8 cellular contexts compared by ENCODE assay signal in genomic region chr12:107884769-107885694, GRCh38.
A peak's percentile ranks its signal among the peaks of the same experiment; 100 is the strongest.
DNase-seq lines count a peak whose midpoint lies in the region; ATAC-seq and TF ChIP-seq lines count a peak whose summit lies in the region.

No MANE protein-coding gene starts in this region.

- peaks cover 50% of the 10 kb centered on the region for H3K27me3 Mint-ChIP-seq in central memory CD8-positive, alpha-beta T cell
- peaks cover 36% of the 10 kb centered on the region for H3K27me3 Mint-ChIP-seq in stimulated activated naive CD8-positive, alpha-beta T cell treated with anti-CD3 and anti-CD28 coated beads, Interleukin-15, amount 100 ng/mL, for 72 hours

- H3K27me3 ChIP-seq in AG04450 (ENCODE audit: control insufficient read depth, insufficient read depth, low read length) (no peaks in the 10 kb centered on the region), lung (ENCODE audit: control insufficient read depth, insufficient read depth) (no peaks in the 10 kb centered on the region)

- DNase-seq in AG04450 (ENCODE audit: low read depth, low spot score) (peak; percentile 10), MV-4-11 (lab: John Stamatoyannopoulos, UW) (peak; percentile 61), SW480 (ENCODE audit: low spot score) (peak; percentile 59), lung (ENCODE audit: low spot score) (peak; percentile 58)
- peak in 1 of 2 donors; percentile 18 for DNase-seq in central memory CD8-positive, alpha-beta T cell (ENCODE audit: low spot score in 2 of 2)
- peak; percentile 47 to 52 for DNase-seq in stimulated activated naive CD8-positive, alpha-beta T cell treated with anti-CD3 and anti-CD28 coated beads, Interleukin-15, amount 100 ng/mL, for 72 hours

- H3K27ac ChIP-seq in AG04450 (ENCODE audit: low read depth, low read length), result no peak overlapping the region
- no peak overlapping the region for H3K27ac ChIP-seq in lung (ENCODE audit: low read depth in 1 of 2, low read length in 1 of 2)

- H3K27ac Mint-ChIP-seq in central memory CD8-positive, alpha-beta T cell (ENCODE audit: low read depth), result no peak overlapping the region
- peak overlapping the region in 1 of 2 donors; percentile 36 for H3K27ac Mint-ChIP-seq in stimulated activated naive CD8-positive, alpha-beta T cell treated with anti-CD3 and anti-CD28 coated beads, Interleukin-15, amount 100 ng/mL, for 72 hours

- no peaks in the 10 kb centered on the region for H3K36me3 Mint-ChIP-seq in central memory CD8-positive, alpha-beta T cell (ENCODE audit: insufficient read depth)

- no peaks in the 10 kb centered on the region for H3K9me3 Mint-ChIP-seq in central memory CD8-positive, alpha-beta T cell
- H3K9me3 Mint-ChIP-seq in stimulated activated naive CD8-positive, alpha-beta T cell treated with anti-CD3 and anti-CD28 coated beads, Interleukin-15, amount 100 ng/mL, for 72 hours, result no peaks in the 10 kb centered on the region

- TF ChIP-seq CTCF in AG04450 (IDR thresholded peaks at IDR 0.05; ENCODE audit: low read depth, low read length) (peak; percentile 81), GM12872 (IDR thresholded peaks at IDR 0.05; ENCODE audit: insufficient read depth, low read depth, low read length) (peak; percentile 74), lung (IDR thresholded peaks at IDR 0.05; ENCODE audit: control extremely low read depth, extremely low read depth) (peak; percentile 49)

- H3K4me1 ChIP-seq in lung (ENCODE audit: control insufficient read depth in 2 of 2, insufficient read depth in 2 of 2, low read length in 2 of 2), result no peaks in the 10 kb centered on the region

- H3K4me3 ChIP-seq in AG04450 (ENCODE audit: low read depth, low read length) (no peak overlapping the region), lung (no peak overlapping the region)

- H3K4me1 Mint-ChIP-seq in central memory CD8-positive, alpha-beta T cell, result peaks cover 7% of the 10 kb centered on the region
- peaks cover 7% of the 10 kb centered on the region for H3K4me1 Mint-ChIP-seq in stimulated activated naive CD8-positive, alpha-beta T cell treated with anti-CD3 and anti-CD28 coated beads, Interleukin-15, amount 100 ng/mL, for 72 hours

- CTCF ChIA-PET in AG04450 (lab: Charles Lee), result interaction anchor here (0.6 to 7.3 kb wide), 26 partner anchors 8 to 229 kb away, joined by 3 to 162 read pairs (median 4); partner anchors contain the start of genes PRDM4 and PWP1

- WGBS in lung, 2 donors, result 13 to 14% methylated on average over 7 of the region's 7 CpGs

- no peaks in the 10 kb centered on the region for H3K9me3 ChIP-seq in AG04450 (ENCODE audit: control insufficient read depth, insufficient read depth, low read length)
- H3K9me3 ChIP-seq in lung (ENCODE audit: control insufficient read depth in 2 of 2, insufficient read depth in 1 of 2, low read length in 1 of 2), result no peaks in the 10 kb centered on the region

- no peaks in the 10 kb centered on the region for H3K36me3 ChIP-seq in lung (ENCODE audit: control insufficient read depth in 2 of 2, insufficient read depth in 2 of 2, low read length in 2 of 2)

- peak; percentile 54 for ATAC-seq in central memory CD8-positive, alpha-beta T cell (replicated peaks; ENCODE audit: extremely low read depth, poor library complexity, severe bottlenecking)
- ATAC-seq in lung (ENCODE audit: insufficient read depth, low FRiP score) (peak; percentile 82), GM19395 (IDR thresholded peaks at IDR 0.05; ENCODE audit: unreplicated experiment) (no peak)
- peak; percentile 73 for ATAC-seq in stimulated activated naive CD8-positive, alpha-beta T cell treated with anti-CD3 and anti-CD28 coated beads, Interleukin-15, amount 100 ng/mL, for 72 hours

- H3K4me3 Mint-ChIP-seq in central memory CD8-positive, alpha-beta T cell, result no peak overlapping the region
- H3K4me3 Mint-ChIP-seq in stimulated activated naive CD8-positive, alpha-beta T cell treated with anti-CD3 and anti-CD28 coated beads, Interleukin-15, amount 100 ng/mL, for 72 hours, result no peak overlapping the region

- POLR2A ChIA-PET in AG04450 (lab: Yijun Ruan, JAX), result no interaction called here
